In genomic region chr12:15910864-15911696, GRCh38 we compare ENCODE assay signal across 8 cellular contexts. TPM values are rescaled to one million over a fixed set of nuclear protein-coding genes. Genes with fewer than 3 reads are reported as not detected.
DNase-seq lines count a peak whose midpoint lies in the region; ATAC-seq and TF ChIP-seq lines count a peak whose summit lies in the region.

Gene DERA (plus strand): TSS chr12:15911332. CDS start chr12:15911384, 52 bp downstream.

- H3K4me3 ChIP-seq in fibroblast of villous mesenchyme (ENCODE audit: low read depth, low read length), result peak within 1 kb of the TSS; percentile 83

- in situ Hi-C loops in KBM-7 (cut with MboI; ENCODE audit: low pct_unique_long_range_greater_than_20kb, low sequenced_read_pairs), result no loop called here

- no peaks in the 10 kb centered on the region for H3K27me3 Mint-ChIP-seq in neural crest cell (ENCODE audit: low read depth)

- H3K4me1 Mint-ChIP-seq in neural crest cell, result peaks cover 28% of the 10 kb centered on the region

- peak; percentile 93 for ATAC-seq in GM21723 (IDR thresholded peaks at IDR 0.05; ENCODE audit: unreplicated experiment)

- H3K9me3 Mint-ChIP-seq in neural crest cell, result no peaks in the 10 kb centered on the region

- H3K36me3 Mint-ChIP-seq in neural crest cell (ENCODE audit: low read depth), result no peaks in the 10 kb centered on the region

- no peak for TF ChIP-seq CTCF in fibroblast of villous mesenchyme (IDR thresholded peaks at IDR 0.05; ENCODE audit: insufficient read depth, low read depth, low read length)
- TF ChIP-seq CTCF in neural crest cell (conservative IDR thresholded peaks at IDR 0.05), result no peak

- H3K27ac Mint-ChIP-seq in neural crest cell (ENCODE audit: unreplicated experiment), result peak within 1 kb of the TSS; percentile 94

- peak within 1 kb of the TSS; percentile 92 for H3K4me3 Mint-ChIP-seq in neural crest cell

- peak; percentile 89 for DNase-seq in Daoy (ENCODE audit: low read depth)
- peak; percentile 88 for DNase-seq in KBM-7
- DNase-seq in RPMI8226, result peak; percentile 73
- DNase-seq in activated effector memory CD4-positive, alpha-beta T cell treated with anti-CD3 and anti-CD28 coated beads, Interleukin-2, amount 50 U/mL, for 16 hours, result peak; percentile 86
- peak; percentile 73 for DNase-seq in fibroblast of villous mesenchyme (ENCODE audit: low read depth)
- peak; percentile 74 for DNase-seq in neural crest cell (ENCODE audit: low read depth, low spot score)
- DNase-seq in stromal cell of bone marrow (ENCODE audit: low read depth), result peak; percentile 58

RNA-seq across cellular contexts. Expression of gene DERA, which starts in this region (rescaled TPM):
- total RNA-seq in Daoy (2014; rRNA removed; shearing (Covaris generic)), result 50.6 and 54.6 TPM in 2 replicates
- total RNA-seq in fibroblast of villous mesenchyme (46.2 and 53.1 TPM in 2 replicates), neural crest cell (34.1 and 43.0 TPM in 2 replicates)

Comparison
In these comparisons a context has a peak if more than half of its experiments do, and no peak if none do; other contexts are left out.
1. Peak in every context shown above with its lines: DNase-seq, ATAC-seq and H3K4me3 ChIP-seq.